Comparison of ENCODE assay signal across 19 cellular contexts in the genomic region with DNA sequence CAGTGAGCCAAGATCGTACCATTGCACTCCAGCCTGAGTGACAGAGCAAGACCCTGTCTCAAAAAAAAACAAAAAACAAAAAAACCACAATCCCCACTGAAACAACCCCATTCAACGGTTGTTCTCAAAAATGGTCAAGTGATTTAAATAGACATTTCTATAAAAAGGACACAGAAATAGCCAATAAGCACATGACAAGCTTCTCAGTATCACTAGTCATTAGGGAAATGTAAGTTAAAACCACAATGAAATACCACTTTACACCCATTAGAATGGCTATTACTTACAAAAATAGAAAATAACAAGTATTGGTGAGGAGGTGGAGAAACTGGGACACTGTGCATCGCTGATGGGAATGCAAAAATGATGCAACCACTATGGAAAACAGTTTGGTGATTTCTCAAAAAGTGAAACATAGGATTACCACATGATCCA. TPM values are rescaled to one million over a fixed set of nuclear protein-coding genes. Genes with fewer than 3 reads are reported as not detected.
DNase-seq lines count a peak whose midpoint lies in the region; ATAC-seq and TF ChIP-seq lines count a peak whose summit lies in the region.
"Had no signal": no experiment of that assay in that cellular context is flagged by ENCODE, and none has a peak within 500 bp of the region (broad histone marks: within the 10 kb centered on the region; RNA-seq: fewer than 3 reads in every experiment).

No MANE protein-coding gene starts in this region.

- peak; percentile 77 for ATAC-seq in GM18870 (IDR thresholded peaks at IDR 0.05; ENCODE audit: unreplicated experiment)
- peak; percentile 76 for ATAC-seq in GM21619 (IDR thresholded peaks at IDR 0.05; ENCODE audit: unreplicated experiment)
- ATAC-seq in HG03139 (IDR thresholded peaks at IDR 0.05; ENCODE audit: unreplicated experiment) = peak; percentile 58
- ATAC-seq in HG03196 (IDR thresholded peaks at IDR 0.05; ENCODE audit: unreplicated experiment) = no peak
- ATAC-seq: activated T-cell treated with anti-CD3 and anti-CD28 coated beads, Interleukin-2, amount 50 U/mL, for 4 hours; heart left ventricle; Panc1; T-cell had no signal

- no peak for TF ChIP-seq POLR2A in breast epithelium (IDR thresholded peaks at IDR 0.05)

- H3K27ac ChIP-seq in breast epithelium = no peak overlapping the region
- H3K27ac ChIP-seq: heart left ventricle had no signal

- H3K36me3 ChIP-seq in breast epithelium = no peaks in the 10 kb centered on the region
- H3K36me3 ChIP-seq: heart left ventricle, MG63 had no signal

- H3K4me1 ChIP-seq in breast epithelium = no peaks in the 10 kb centered on the region

- intact Hi-C loops in breast epithelium (cut with DNase I; ENCODE audit: low total_unique reads) = no loop called here

- H3K27me3 ChIP-seq in breast epithelium = no peaks in the 10 kb centered on the region
- H3K27me3 ChIP-seq: heart left ventricle, MG63 had no signal

- H3K4me3 ChIP-seq in breast epithelium = no peak overlapping the region
- H3K4me3 ChIP-seq: heart left ventricle, MG63 had no signal

- H3K9me3 ChIP-seq in breast epithelium = no peaks in the 10 kb centered on the region
- H3K9me3 ChIP-seq: heart left ventricle, MG63 had no signal

- TF ChIP-seq CTCF in breast epithelium (IDR thresholded peaks at IDR 0.05) = no peak

- DNase-seq in fibroblast of gingiva (ENCODE audit: low read depth) (peak; percentile 9), breast epithelium (ENCODE audit: low spot score in 2 of 2) (no peak), globus pallidus (ENCODE audit: low spot score) (no peak), UCSD-AML1 (lab: John Stamatoyannopoulos, UW; ENCODE audit: unreplicated experiment) (no peak)
- DNase-seq: activated CD4-positive, CD25-positive, alpha-beta regulatory T cell treated with anti-CD3 and anti-CD28 coated beads, Interleukin-2, amount 50 U/mL, for 72 hours; activated T-cell treated with anti-CD3 and anti-CD28 coated beads, Interleukin-2, amount 50 U/mL, for 4 hours; amniotic stem cell; CD4-positive, CD25-positive, alpha-beta regulatory T cell; heart left ventricle; kidney; MG63; midbrain; T-cell had no signal

RNA-seq across cellular contexts. Expression of a gene that starts 26.6 kb away (rescaled TPM):
- under 1 TPM in 2 of 3 donors, not detected in 1; 0.48 to 0.59 TPM for total RNA-seq in breast epithelium
- total RNA-seq: CD4-positive, CD25-positive, alpha-beta regulatory T cell; epithelial cell of proximal tubule had no signal

RNA-seq across cellular contexts. Expression of a gene that starts 56.2 kb away (rescaled TPM):
- total RNA-seq in breast epithelium = 1 to 10 TPM; 3.6 to 7.6 (median 5.9) TPM
